Comparison of ENCODE assay signal across 8 cellular contexts in genomic region chr12:68807576-68808387, GRCh38. TPM values are rescaled to one million over a fixed set of nuclear protein-coding genes. Genes with fewer than 3 reads are reported as not detected.
DNase-seq lines count a peak whose midpoint lies in the region; ATAC-seq, FAIRE-seq and TF ChIP-seq lines count a peak whose summit lies in the region.

TSS of gene MDM2 (plus strand) at chr12:68808177. CDS start at chr12:68808478, 301 bp downstream.

- H2AK5ac ChIP-seq in mesendoderm (ENCODE audit: low read length), result no peak within 1 kb of the TSS

- peak within 1 kb of the TSS; percentile 100 for H3K27ac ChIP-seq in mesendoderm (ENCODE audit: low read depth, low read length)

- H3K36me3 ChIP-seq in mesendoderm (ENCODE audit: control insufficient read depth, insufficient read depth, low read length), result no peaks in the 10 kb centered on the region

- no peak within 1 kb of the TSS for H3K23ac ChIP-seq in mesendoderm (ENCODE audit: low read length)

- H3K4me2 ChIP-seq in mesendoderm (ENCODE audit: low read length), result peak within 1 kb of the TSS; percentile 84

- H3K4me3 ChIP-seq in mesendoderm (ENCODE audit: low read length), result peak within 1 kb of the TSS; percentile 90

- H3K4me1 Mint-ChIP-seq in effector memory CD8-positive, alpha-beta T cell (ENCODE audit: low read depth in 2 of 2), result peaks cover 22 to 28% of the 10 kb centered on the region in 2 donors

- no peaks in the 10 kb centered on the region for H3K27me3 ChIP-seq in mesendoderm (ENCODE audit: insufficient read depth, low read length, poor library complexity)

- H3K9me3 Mint-ChIP-seq in effector memory CD8-positive, alpha-beta T cell, result no peaks in the 10 kb centered on the region

- peak; percentile 59 for TF ChIP-seq CTCF in D721Med (IDR thresholded peaks at IDR 0.05; ENCODE audit: insufficient read depth, missing control alignments)

- peak within 1 kb of the TSS; percentile 100 for H3K18ac ChIP-seq in mesendoderm (ENCODE audit: low read length)

- H3K79me1 ChIP-seq in mesendoderm (ENCODE audit: low read length), result peaks cover 2% of the 10 kb centered on the region

- peak within 1 kb of the TSS; percentile 93 to 96 for H3K4me3 Mint-ChIP-seq in effector memory CD8-positive, alpha-beta T cell

- peak within 1 kb of the TSS; percentile 44 for H2BK5ac ChIP-seq in mesendoderm (ENCODE audit: low read length)

- ATAC-seq in GM21390 (IDR thresholded peaks at IDR 0.05; ENCODE audit: unreplicated experiment), result peak; percentile 64
- peak; percentile 89 for ATAC-seq in effector memory CD8-positive, alpha-beta T cell (replicated peaks)

- peaks cover 6% of the 10 kb centered on the region for H3K4me1 ChIP-seq in mesendoderm (ENCODE audit: control insufficient read depth, low read depth, low read length)

- no peak for FAIRE-seq in D721Med (lab: Jason Lieb, UNC)

- H3K36me3 Mint-ChIP-seq in effector memory CD8-positive, alpha-beta T cell (ENCODE audit: insufficient read depth), result peaks cover 51% of the 10 kb centered on the region

- H2BK15ac ChIP-seq in mesendoderm (replicated peaks; ENCODE audit: low read depth), result no peak within 1 kb of the TSS

- no peak within 1 kb of the TSS for H4K5ac ChIP-seq in mesendoderm (ENCODE audit: low read length)

- DNase-seq in D721Med (ENCODE audit: insufficient read length, low spot score) (peak; percentile 89), HUDEP-2 (lab: John Stamatoyannopoulos, UW; ENCODE audit: unreplicated experiment in 76 of 76) (peak in 75 of 76 experiments; percentile 25 to 97 (median 94)), NOMO-1 treated with DMSO at 0.1 percent for 48 hours (lab: John Stamatoyannopoulos, UW; ENCODE audit: unreplicated experiment) (peak; percentile 92), mesendoderm (peak; percentile 97)
- DNase-seq in activated CD8-positive, alpha-beta memory T cell treated with anti-CD3 and anti-CD28 coated beads for 4 hours (ENCODE audit: low read depth in 2 of 2), result peak; percentile 91
- peak; percentile 98 for DNase-seq in effector memory CD8-positive, alpha-beta T cell
- DNase-seq in stimulated activated CD8-positive, alpha-beta memory T cell treated with anti-CD3 and anti-CD28 coated beads, Interleukin-15, amount 100 ng/mL, for 1 hour (ENCODE audit: low read depth), result peak; percentile 89

- peak within 1 kb of the TSS; percentile 99 for H3K4ac ChIP-seq in mesendoderm (ENCODE audit: low read depth, low read length)

- H3K79me2 ChIP-seq in mesendoderm (ENCODE audit: control insufficient read depth, insufficient read depth, low read length), result peaks cover 6% of the 10 kb centered on the region

- peak within 1 kb of the TSS; percentile 99 for H3K27ac Mint-ChIP-seq in effector memory CD8-positive, alpha-beta T cell

- peak within 1 kb of the TSS; percentile 93 for H3K56ac ChIP-seq in mesendoderm (ENCODE audit: low read length)

- peak within 1 kb of the TSS; percentile 98 for H2BK120ac ChIP-seq in mesendoderm (ENCODE audit: low read depth, low read length)

- peak within 1 kb of the TSS; percentile 93 for H3K9ac ChIP-seq in mesendoderm (ENCODE audit: low read length)

- no peaks in the 10 kb centered on the region for H3K27me3 Mint-ChIP-seq in effector memory CD8-positive, alpha-beta T cell

- H4K8ac ChIP-seq in mesendoderm (ENCODE audit: low read depth, low read length), result peak within 1 kb of the TSS; percentile 30

- no CpG with 5 or more reads among the region's 72 CpGs for WGBS in mesendoderm (ENCODE audit: extremely low coverage, insufficient coverage, low lambda C conversion rate)

RNA-seq across cellular contexts. Expression of gene MDM2, which starts in this region (rescaled TPM):
- polyA plus RNA-seq in mesendoderm (2013, experiment 1 of 2), result 75.7 TPM
- 76.8 TPM for polyA plus RNA-seq in mesendoderm (2013, experiment 2 of 2)

Comparison
In these comparisons a context has a peak if more than half of its experiments do, and no peak if none do; other contexts are left out.
1. Peak in every context shown above with its lines: DNase-seq, ATAC-seq, H3K4me3 ChIP-seq and H3K27ac ChIP-seq.